Comparison of ENCODE assay signal across 1 cellular context in genomic region chr1:180268556-180269044, GRCh38.
TF ChIP-seq lines count a peak whose summit lies in the region.

No MANE protein-coding gene starts in this region.

TF ChIP-seq in HEK293T, 16 proteins besides CTCF, POLR2A, EP300 and RAD21:
- TF ChIP-seq NFRKB (IDR thresholded peaks at IDR 0.05) (no peak), ZNF384 (IDR thresholded peaks at IDR 0.05) (no peak), HDGF (IDR thresholded peaks at IDR 0.05; ENCODE audit: borderline replicate concordance) (no peak), SUZ12 (IDR thresholded peaks at IDR 0.05) (no peak), ELF4 (IDR thresholded peaks at IDR 0.05) (no peak), ARNT (IDR thresholded peaks at IDR 0.05) (no peak), L3MBTL2 (conservative IDR thresholded peaks at IDR 0.05) (no peak), PKNOX1 (IDR thresholded peaks at IDR 0.05) (no peak), FOXM1 (IDR thresholded peaks at IDR 0.05; ENCODE audit: borderline replicate concordance) (no peak), LEF1 (IDR thresholded peaks at IDR 0.05; ENCODE audit: borderline replicate concordance) (no peak), BHLHE40 (IDR thresholded peaks at IDR 0.05; ENCODE audit: borderline replicate concordance) (no peak), FOXA1 (IDR thresholded peaks at IDR 0.05) (no peak), FOXK2 (IDR thresholded peaks at IDR 0.05) (no peak), TARDBP (IDR thresholded peaks at IDR 0.05) (no peak), SP1 (IDR thresholded peaks at IDR 0.05) (no peak), CTBP1 (IDR thresholded peaks at IDR 0.05; ENCODE audit: borderline replicate concordance) (no peak)
